In the genomic region with DNA sequence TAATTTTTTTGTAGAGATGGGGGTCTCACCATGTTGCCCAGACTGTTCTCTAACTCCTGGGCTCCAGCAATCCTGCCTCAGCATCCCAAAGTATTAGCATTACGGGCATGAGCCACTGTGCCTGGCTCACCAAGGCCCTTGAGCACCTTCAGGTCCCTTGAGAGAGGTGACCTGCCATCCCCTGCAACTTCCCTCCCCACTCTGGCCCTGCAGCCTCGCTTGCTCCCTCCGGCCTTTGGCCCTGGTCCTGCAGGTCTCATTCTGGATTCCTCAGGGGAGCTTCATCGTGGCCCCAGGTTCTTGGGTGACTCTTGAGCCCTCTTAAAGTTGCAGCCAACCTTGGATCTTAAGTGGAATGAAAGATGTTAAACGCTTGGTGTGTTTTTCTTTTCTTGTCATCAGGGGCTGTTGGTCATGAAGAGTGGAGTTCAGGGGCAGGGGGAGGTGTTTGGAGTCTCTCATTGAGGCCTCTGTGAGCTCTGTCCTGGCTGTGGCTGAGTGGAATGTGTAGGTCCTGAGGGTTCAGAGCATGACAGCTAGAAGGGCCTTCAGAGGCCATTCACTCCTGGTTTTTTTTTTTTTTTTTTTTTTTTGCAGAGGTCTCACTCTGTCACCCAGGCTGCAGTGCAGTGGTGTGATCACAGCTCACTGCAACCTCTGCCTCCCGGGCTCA, we compare ENCODE assay signal across 17 cellular contexts. TPM values are rescaled to one million over a fixed set of nuclear protein-coding genes. Genes with fewer than 3 reads are reported as not detected.
DNase-seq lines count a peak whose midpoint lies in the region; ATAC-seq, FAIRE-seq and TF ChIP-seq lines count a peak whose summit lies in the region.
"Had no signal": no experiment of that assay in that cellular context is flagged by ENCODE, and none has a peak within 500 bp of the region (broad histone marks: within the 10 kb centered on the region; RNA-seq: fewer than 3 reads in every experiment).

No MANE protein-coding gene starts in this region.

- intact Hi-C loops in Right ventricle myocardium inferior (cut with DNase I) (loop anchor here (5.0 kb wide), 1 partner anchor 64 kb away; no protein-coding TSS in a partner anchor), posterior vena cava (cut with DNase I) (no loop called here)

- TF ChIP-seq CTCF in cardiac muscle cell (IDR thresholded peaks at IDR 0.05; ENCODE audit: low read depth, low read length), result no peak
- TF ChIP-seq CTCF in astrocyte (IDR thresholded peaks at IDR 0.05; ENCODE audit: insufficient read depth, low read depth, low read length), result no peak

- peaks cover 10% of the 10 kb centered on the region for H3K4me1 Mint-ChIP-seq in astrocyte (ENCODE audit: low read depth, unreplicated experiment)

- H3K36me3 ChIP-seq in cardiac muscle cell, result no peaks in the 10 kb centered on the region
- no peaks in the 10 kb centered on the region for H3K36me3 ChIP-seq in astrocyte (ENCODE audit: insufficient read depth, low read length)

- H3K9me3 ChIP-seq in cardiac muscle cell (ENCODE audit: low read depth) (no peaks in the 10 kb centered on the region), astrocyte (ENCODE audit: insufficient read depth, low read depth, low read length) (peaks cover 4% of the 10 kb centered on the region)

- peaks cover 5% of the 10 kb centered on the region for H3K36me3 Mint-ChIP-seq in astrocyte (ENCODE audit: low read depth, unreplicated experiment)

- H3K27me3 ChIP-seq in cardiac muscle cell (no peaks in the 10 kb centered on the region), astrocyte (ENCODE audit: insufficient read depth, low read length) (peaks cover 4% of the 10 kb centered on the region)
- H3K27me3 ChIP-seq: BLaER1 treated with 17β-estradiol and CSF1 and Interleukin-3, amounts not matched to agents 10 nM and 100 nM had no signal

- H3K4me3 Mint-ChIP-seq in astrocyte (ENCODE audit: unreplicated experiment), result no peak overlapping the region
- H3K4me3 Mint-ChIP-seq: CD4-positive, CD25-positive, alpha-beta regulatory T cell had no signal

- no peaks in the 10 kb centered on the region for H4K20me1 ChIP-seq in astrocyte (ENCODE audit: insufficient read depth, low read length)

- DNase-seq in cardiac muscle cell (ENCODE audit: low read depth in 1 of 2, low spot score in 1 of 2) (peak in 1 of 2 donors; percentile 88), Right ventricle myocardium inferior (ENCODE audit: missing footprints) (no peak), DMS79 treated with DMSO at 0.1 percent for 48 hours (lab: John Stamatoyannopoulos, UW) (peak; percentile 54), astrocyte (ENCODE audit: low read depth) (no peak), posterior vena cava (ENCODE audit: low spot score) (peak; percentile 43), kidney glomerular epithelial cell (lab: John Stamatoyannopoulos, UW) (no peak), NCI-H2081 (lab: John Stamatoyannopoulos, UW) (no peak), NCI-H226 (no peak)
- DNase-seq: ACHN; CD4-positive, CD25-positive, alpha-beta regulatory T cell; DND-41; GM23248; IMR-90 had no signal

- H3K27me3 Mint-ChIP-seq in astrocyte (ENCODE audit: low read depth, unreplicated experiment), result no peaks in the 10 kb centered on the region
- H3K27me3 Mint-ChIP-seq: CD4-positive, CD25-positive, alpha-beta regulatory T cell had no signal

- peak overlapping the region; percentile 34 for H3K27ac Mint-ChIP-seq in astrocyte (ENCODE audit: unreplicated experiment)

- H3K9ac ChIP-seq in astrocyte (ENCODE audit: low read length), result no peak overlapping the region
- H3K9ac ChIP-seq: BLaER1 treated with 17β-estradiol and CSF1 and Interleukin-3, amounts not matched to agents 10 nM and 100 nM; GM23248 had no signal

- H3K4me1 ChIP-seq in cardiac muscle cell (ENCODE audit: low read depth) (peaks cover 14% of the 10 kb centered on the region), astrocyte (ENCODE audit: insufficient read depth, low read length) (peaks cover 8% of the 10 kb centered on the region)

- H3K9me3 Mint-ChIP-seq in astrocyte (ENCODE audit: unreplicated experiment), result peaks cover 2% of the 10 kb centered on the region

- no peak for ATAC-seq in Right ventricle myocardium inferior
- ATAC-seq: HCT116 had no signal

- no peak overlapping the region for H3K4me3 ChIP-seq in cardiac muscle cell
- no peak overlapping the region for H3K4me3 ChIP-seq in astrocyte (ENCODE audit: insufficient read depth, low read depth, low read length)
- H3K4me3 ChIP-seq: BLaER1 treated with 17β-estradiol and CSF1 and Interleukin-3, amounts not matched to agents 10 nM and 100 nM; GM23248 had no signal

- H3K79me2 ChIP-seq in astrocyte (ENCODE audit: insufficient read depth, low read length), result no peaks in the 10 kb centered on the region

- H3K27ac ChIP-seq in cardiac muscle cell (peak overlapping the region; percentile 41), astrocyte (ENCODE audit: low read depth, low read length) (no peak overlapping the region)
- H3K27ac ChIP-seq: BLaER1 treated with 17β-estradiol and CSF1 and Interleukin-3, amounts not matched to agents 10 nM and 100 nM; GM23248; HL-60 had no signal

- no peak overlapping the region for H2AFZ ChIP-seq in astrocyte (ENCODE audit: low read depth, low read length)
- H2AFZ ChIP-seq: GM23248 had no signal

- no peak overlapping the region for H3K4me2 ChIP-seq in astrocyte (ENCODE audit: low read length)
- H3K4me2 ChIP-seq: BLaER1 treated with 17β-estradiol and CSF1 and Interleukin-3, amounts not matched to agents 10 nM and 100 nM had no signal

- FAIRE-seq in astrocyte (lab: Jason Lieb, UNC), result no peak
- FAIRE-seq: H54 had no signal

RNA-seq across cellular contexts. Expression of a gene that starts 33.0 kb away (rescaled TPM):
- total RNA-seq in cardiac muscle cell, result 4.2 and 5.4 TPM in 2 replicates
- polyA plus RNA-seq in cardiac muscle cell, result 4.1 and 7.9 TPM in 2 replicates
- total RNA-seq in Right ventricle myocardium inferior, result 30.1 TPM
- 3.8 and 4.2 TPM in 2 replicates for total RNA-seq in astrocyte
- 1 to 10 TPM; 7.2 to 8.7 TPM for total RNA-seq in posterior vena cava

Comparison
In these comparisons a context has a peak if more than half of its experiments do, and no peak if none do; other contexts are left out.
1. DNase-seq: peak in DMS79 treated with DMSO at 0.1 percent for 48 hours (single experiment) and posterior vena cava (single experiment); none in Right ventricle myocardium inferior (single experiment), astrocyte (single experiment), kidney glomerular epithelial cell (single experiment), NCI-H2081 (0 of 2) and NCI-H226 (single experiment).